Comparison of ENCODE assay signal across 11 cellular contexts in genomic region chr1:7948950-7949349, GRCh38. TPM values are rescaled to one million over a fixed set of nuclear protein-coding genes. Genes with fewer than 3 reads are reported as not detected.
A peak's percentile ranks its signal among the peaks of the same experiment; 100 is the strongest.
DNase-seq lines count a peak whose midpoint lies in the region; ATAC-seq, FAIRE-seq and TF ChIP-seq lines count a peak whose summit lies in the region.
"Had no signal": no experiment of that assay in that cellular context is flagged by ENCODE, and none has a peak within 500 bp of the region (broad histone marks: within the 10 kb centered on the region; RNA-seq: fewer than 3 reads in every experiment).

No MANE protein-coding gene starts in this region.

- H3K36me3 Mint-ChIP-seq in natural killer cell = no peaks in the 10 kb centered on the region

- H3K4me2 ChIP-seq in GM12878 (ENCODE audit: control insufficient read depth, insufficient read depth) = no peak overlapping the region

- no peak for TF ChIP-seq POLR2A in GM12878 (IDR thresholded peaks at IDR 0.05; ENCODE audit: low read depth, low read length)

- no peaks in the 10 kb centered on the region for H3K9me3 Mint-ChIP-seq in natural killer cell

- in situ Hi-C loops in GM12878 (cut with MboI) = no loop called here

- no peaks in the 10 kb centered on the region for H3K27me3 Mint-ChIP-seq in natural killer cell (ENCODE audit: low read depth in 2 of 2)

- H3K9me3 ChIP-seq in GM12878 (replicated peaks; ENCODE audit: control insufficient read depth, insufficient read depth, low read length) = no peaks in the 10 kb centered on the region
- no peaks in the 10 kb centered on the region for H3K9me3 ChIP-seq in aorta (ENCODE audit: control insufficient read depth, low read length)
- H3K9me3 ChIP-seq in upper lobe of right lung = no peaks in the 10 kb centered on the region
- H3K9me3 ChIP-seq: thoracic aorta had no signal

- POLR2A ChIA-PET in GM12878 (lab: Charles Lee) = interaction anchor here (1.7 kb wide), 1 partner anchor 9 kb away, joined by 9 read pairs; the partner anchor contains the start of gene TNFRSF9

- no peaks in the 10 kb centered on the region for H4K20me1 ChIP-seq in GM12878 (ENCODE audit: control insufficient read depth, insufficient read depth)

- H3K4me1 Mint-ChIP-seq in natural killer cell = peaks cover 23 to 29% of the 10 kb centered on the region in 2 donors

- no peak overlapping the region for H2AFZ ChIP-seq in GM12878 (ENCODE audit: control insufficient read depth, low read depth, low read length)

- no peak for ATAC-seq in GM12878
- ATAC-seq in natural killer cell = peak; percentile 27 to 59 (median 49)
- no peak for ATAC-seq in aorta (ENCODE audit: low FRiP score)
- ATAC-seq in HG03378 (IDR thresholded peaks at IDR 0.05; ENCODE audit: unreplicated experiment) = no peak
- no peak for ATAC-seq in upper lobe of right lung

- intact Hi-C loops in GM12878 (cut with micrococcal nuclease; ENCODE audit: unreplicated experiment) (no loop called here), natural killer cell (cut with micrococcal nuclease) (no loop called here), aorta (cut with DNase I) (no loop called here), upper lobe of right lung (cut with DNase I) (no loop called here)

- SMC1A ChIA-PET in GM12878 (lab: Charles Lee; ENCODE audit: uncharacterized antibody, unreplicated experiment) = interaction anchor here (3.6 kb wide), 1 partner anchor 9 kb away, joined by 9 read pairs; the partner anchor contains the start of gene TNFRSF9

- no TSS peak for BruUV-seq in GM12878 (replicated peaks; lab: Mats Ljungman, UMichigan)

- H3K27ac ChIP-seq in GM12878 (ENCODE audit: control insufficient read depth, insufficient read depth) = no peak overlapping the region
- no peak overlapping the region for H3K27ac ChIP-seq in aorta (ENCODE audit: low read depth in 1 of 2, low read length in 2 of 2)
- H3K27ac ChIP-seq in upper lobe of right lung = no peak overlapping the region
- H3K27ac ChIP-seq: thoracic aorta had no signal

- no peak overlapping the region for H3K9ac ChIP-seq in GM12878 (ENCODE audit: control insufficient read depth, insufficient read depth, low read length)

- H3K36me3 ChIP-seq in GM12878 (ENCODE audit: control insufficient read depth in 2 of 2, insufficient read depth in 2 of 2, low read length in 1 of 2) (no peaks in the 10 kb centered on the region), aorta (ENCODE audit: control insufficient read depth in 1 of 2, insufficient read depth in 2 of 2, low read length in 1 of 2) (no peaks in the 10 kb centered on the region), upper lobe of right lung (no peaks in the 10 kb centered on the region)
- H3K36me3 ChIP-seq: thoracic aorta had no signal

- H3K4me1 ChIP-seq in GM12878 (ENCODE audit: control insufficient read depth, insufficient read depth, low read length) (no peaks in the 10 kb centered on the region; the same call in 1 of the 2 replicates), aorta (ENCODE audit: control insufficient read depth in 1 of 2, insufficient read depth in 2 of 2, low read length in 2 of 2) (no peaks in the 10 kb centered on the region), upper lobe of right lung (no peaks in the 10 kb centered on the region)

- H3K4me3 ChIP-seq in GM12878 = no peak overlapping the region
- no peak overlapping the region for H3K4me3 ChIP-seq in aorta (ENCODE audit: low read length in 2 of 2)
- no peak overlapping the region for H3K4me3 ChIP-seq in upper lobe of right lung
- H3K4me3 ChIP-seq: thoracic aorta had no signal

- no peak for FAIRE-seq in GM12878 (lab: Jason Lieb, UNC)

- no peak for TF ChIP-seq EP300 in GM12878 (IDR thresholded peaks at IDR 0.05; ENCODE audit: borderline replicate concordance in 1 of 2, control insufficient read depth in 1 of 2, low read depth in 2 of 2, low read length in 2 of 2)

- no peaks in the 10 kb centered on the region for H3K27me3 ChIP-seq in GM12878 (replicated peaks in 1 of 2; ENCODE audit: control insufficient read depth in 2 of 2, insufficient read depth in 2 of 2, low read length in 1 of 2)
- no peaks in the 10 kb centered on the region for H3K27me3 ChIP-seq in aorta (ENCODE audit: control insufficient read depth in 1 of 2, insufficient read depth in 2 of 2, low read length in 1 of 2)
- no peaks in the 10 kb centered on the region for H3K27me3 ChIP-seq in upper lobe of right lung

- peak; percentile 89 for DNase-seq in ELR (ENCODE audit: low read depth)
- peak; percentile 43 for DNase-seq in RPMI8226
- no peak for DNase-seq in GM12878 (ENCODE audit: low read depth, low spot score)
- DNase-seq in natural killer cell = no peak
- no peak for DNase-seq in aorta
- no peak for DNase-seq in upper lobe of right lung
- DNase-seq in NCI-H1092 treated with DMSO at 0.1 percent for 48 hours (lab: John Stamatoyannopoulos, UW) = no peak
- DNase-seq: SHP77 treated with DMSO at 0.1 percent for 48 hours had no signal

- RAD21 ChIA-PET in GM12878 (lab: Charles Lee; ENCODE audit: unreplicated experiment) = interaction anchor here (0.8 kb wide), 1 partner anchor 13 kb away, joined by 3 read pairs; no protein-coding TSS in a partner anchor

- TF ChIP-seq CTCF in GM12878 (IDR thresholded peaks at IDR 0.05 in 2 of 3, conservative IDR thresholded peaks at IDR 0.05 in 1 of 3; ENCODE audit: control insufficient read depth in 2 of 3, extremely low read depth in 1 of 3, insufficient read depth in 1 of 3, low read depth in 3 of 3, low read length in 3 of 3) = no peak
- TF ChIP-seq CTCF in natural killer cell (IDR thresholded peaks at IDR 0.05) = no peak
- TF ChIP-seq CTCF in upper lobe of right lung (IDR thresholded peaks at IDR 0.05) = no peak

- H3K4me3 Mint-ChIP-seq in natural killer cell = peak overlapping the region; percentile 3

- peak overlapping the region; percentile 81 for H3K27ac Mint-ChIP-seq in natural killer cell

- no peak for TF ChIP-seq RAD21 in GM12878 (IDR thresholded peaks at IDR 0.05; ENCODE audit: insufficient read depth, low read depth, low read length)

- H3K79me2 ChIP-seq in GM12878 (ENCODE audit: control insufficient read depth, insufficient read depth, low read length) = no peaks in the 10 kb centered on the region

- CTCF ChIA-PET in GM12878 (lab: Yijun Ruan, JAX) = interaction anchor here (0.6 to 1.8 kb wide), 3 partner anchors 10 to 1592 kb away, joined by 3 to 8 read pairs (median 4); no protein-coding TSS in a partner anchor

- WGBS in GM12878 (ENCODE audit: insufficient coverage, insufficient replicate concordance, low lambda C conversion rate, missing lambda C conversion rate) = 16% methylated on average over 5 of the region's 5 CpGs
- WGBS in aorta, 2 donors = 74% methylated on average over 5 of the region's 5 CpGs

TF ChIP-seq in GM12878, 131 proteins besides CTCF, POLR2A, EP300 and RAD21 (continues in another document):
- TF ChIP-seq PKNOX1 (IDR thresholded peaks at IDR 0.05) = 0 out of 2 replicates have a peak, but pooled peaks have one; percentile 23
- no peak for TF ChIP-seq TAF1 (IDR thresholded peaks at IDR 0.05; ENCODE audit: borderline replicate concordance, low read depth, low read length)

RNA-seq across cellular contexts. Expression of gene TNFRSF9, which starts 8.3 kb away (rescaled TPM):
- total RNA-seq in GM12878 (2013; cell fraction: nucleolus; rRNA removed) = 22.8 and 24.3 TPM in 2 replicates
- total RNA-seq in GM12878 (2014; rRNA removed) (4.0 and 4.4 TPM in 2 replicates), GM12878 (2014; rRNA removed; fragmentation: Illumina TruSeq; extraction: Trizol) (5.9 and 7.0 TPM in 2 replicates), GM12878 (2021) (5.6 and 7.6 TPM in 2 replicates), natural killer cell (1 to 10 TPM; 2.6 to 6.4 (median 4.2) TPM), aorta (under 1 TPM; 0.36 to 0.42 TPM), upper lobe of right lung (0.49 TPM)
- polyA plus RNA-seq in GM12878 (2011; ENCODE audit: low read depth) = 0.33 TPM
- polyA plus RNA-seq in GM12878 (2011; rRNA removed) (24.7 and 25.6 TPM in 2 replicates), GM12878 (2014; fragmentation: Illumina TruSeq; extraction: Trizol) (5.4 and 5.7 TPM in 2 replicates), GM12878 (2014; fragmentation: Nextera tagmentation; extraction: Ambion mirVana) (1 to 10 TPM; 7.5 to 9.2 TPM), GM12878 (2014; rRNA removed) (4.0 and 5.9 TPM in 2 replicates), GM12878 (2016; fragmentation: Nextera tagmentation; extraction: Ambion mirVana) (1 to 10 TPM; 2.0 to 2.2 TPM), aorta (not detected)
- polyA plus RNA-seq in GM12878 (2011; cell fraction: cytosol; rRNA removed) = 17.5 and 21.8 TPM in 2 replicates
- polyA plus RNA-seq in GM12878 (2011; cell fraction: nucleus; rRNA removed) = 7.0 and 7.8 TPM in 2 replicates
- polyA plus RNA-seq in GM12878 (2012) = 1.1 and 1.2 TPM in 2 replicates
- 36.5 and 45.8 TPM in 2 replicates for polyA minus RNA-seq in GM12878 (2011; rRNA and poly(A)+ RNA removed)
- 9.9 and 10.0 TPM in 2 replicates for polyA minus RNA-seq in GM12878 (2011; cell fraction: cytosol; rRNA and poly(A)+ RNA removed)
- 4.0 and 6.0 TPM in 2 replicates for polyA minus RNA-seq in GM12878 (2011; cell fraction: nucleus; rRNA and poly(A)+ RNA removed)
- total RNA-seq: cerebellum, thoracic aorta had no signal

RNA-seq across cellular contexts. Expression of gene PARK7, which starts 12.6 kb away (rescaled TPM):
- total RNA-seq in GM12878 (2013; cell fraction: nucleolus; rRNA removed) = 40.2 and 45.4 TPM in 2 replicates
- total RNA-seq in GM12878 (2014; rRNA removed) (267 and 294 TPM in 2 replicates), GM12878 (2014; rRNA removed; fragmentation: Illumina TruSeq; extraction: Trizol) (293 and 296 TPM in 2 replicates), GM12878 (2021) (405 and 406 TPM in 2 replicates), natural killer cell (100 to 1,000 TPM; 120 to 127 (median 127) TPM), aorta (100 to 1,000 TPM; 192 to 201 TPM), upper lobe of right lung (184 TPM)
- polyA plus RNA-seq in GM12878 (2011; ENCODE audit: low read depth) = 273 TPM
- polyA plus RNA-seq in GM12878 (2011; rRNA removed) (523 and 619 TPM in 2 replicates), GM12878 (2014; fragmentation: Illumina TruSeq; extraction: Trizol) (391 and 465 TPM in 2 replicates), GM12878 (2014; fragmentation: Nextera tagmentation; extraction: Ambion mirVana) (1,000 to 10,000 TPM in 1 of 2 experiments, 100 to 1,000 TPM in 1; 948 to 1,056 TPM), GM12878 (2014; rRNA removed) (416 and 466 TPM in 2 replicates), GM12878 (2016; fragmentation: Nextera tagmentation; extraction: Ambion mirVana) (100 to 1,000 TPM; 717 to 720 TPM), aorta (100 to 1,000 TPM; 322 to 503 TPM)
- 271 and 290 TPM in 2 replicates for polyA plus RNA-seq in GM12878 (2011; cell fraction: cytosol; rRNA removed)
- 199 and 211 TPM in 2 replicates for polyA plus RNA-seq in GM12878 (2011; cell fraction: nucleus; rRNA removed)
- polyA plus RNA-seq in GM12878 (2012) = 355 and 386 TPM in 2 replicates
- 130 and 135 TPM in 2 replicates for polyA minus RNA-seq in GM12878 (2011; rRNA and poly(A)+ RNA removed)
- 54.5 and 67.0 TPM in 2 replicates for polyA minus RNA-seq in GM12878 (2011; cell fraction: cytosol; rRNA and poly(A)+ RNA removed)
- polyA minus RNA-seq in GM12878 (2011; cell fraction: nucleus; rRNA and poly(A)+ RNA removed) = 26.0 and 41.7 TPM in 2 replicates

Comparison
In these comparisons a context has a peak if more than half of its experiments do, and no peak if none do; other contexts are left out.
1. DNase-seq: peak in ELR (single experiment) and RPMI8226 (single experiment); none in GM12878 (single experiment), natural killer cell (single experiment), aorta (0 of 2), upper lobe of right lung (single experiment) and NCI-H1092 treated with DMSO at 0.1 percent for 48 hours (single experiment).
2. ATAC-seq: peak in natural killer cell (3 of 3); none in GM12878 (single experiment), aorta (single experiment), HG03378 (single experiment) and upper lobe of right lung (single experiment).